9 cellular contexts compared by ENCODE assay signal in genomic region chr6:10658910-10659696, GRCh38. TPM values are rescaled to one million over a fixed set of nuclear protein-coding genes. Genes with fewer than 3 reads are reported as not detected.
DNase-seq lines count a peak whose midpoint lies in the region; ATAC-seq, FAIRE-seq and TF ChIP-seq lines count a peak whose summit lies in the region.
"Had no signal": no experiment of that assay in that cellular context is flagged by ENCODE, and none has a peak within 500 bp of the region (broad histone marks: within the 10 kb centered on the region; RNA-seq: fewer than 3 reads in every experiment).

No MANE protein-coding gene starts in this region.

- H3K27me3 Mint-ChIP-seq in CD14-positive monocyte (ENCODE audit: low read depth in 3 of 3): peaks cover 0 to 6% (median 2%) of the 10 kb centered on the region in 3 donors
- peaks cover 11% of the 10 kb centered on the region for H3K27me3 Mint-ChIP-seq in neural crest cell (ENCODE audit: low read depth)

- H2BK5ac ChIP-seq in H1 (ENCODE audit: low read depth, low read length): no peak overlapping the region

- H2BK20ac ChIP-seq in H1 (ENCODE audit: low read length): no peak overlapping the region

- CTCF ChIA-PET in H1 (lab: Charles Lee; ENCODE audit: partially characterized antibody): interaction anchor here (0.6 to 1.7 kb wide), 7 partner anchors 10 to 149 kb away, joined by 3 to 7 read pairs (median 5); partner anchors contain the start of gene C6orf52

- H2BK120ac ChIP-seq in H1 (replicated peaks; ENCODE audit: low read depth, low read length): no peak overlapping the region

- no peaks in the 10 kb centered on the region for H3K9me3 ChIP-seq in Loucy (ENCODE audit: insufficient read depth, low read depth, low read length)
- H3K9me3 ChIP-seq in H1 (ENCODE audit: insufficient read depth in 2 of 2, low read depth in 1 of 2, low read length in 1 of 2): no peaks in the 10 kb centered on the region
- H3K9me3 ChIP-seq: thyroid gland had no signal

- H3K18ac ChIP-seq in H1 (ENCODE audit: extremely low read depth, low read length): no peak overlapping the region

- TF ChIP-seq RAD21 in H1 (IDR thresholded peaks at IDR 0.05 in 1 of 2, conservative IDR thresholded peaks at IDR 0.05 in 1 of 2; ENCODE audit: low read depth in 2 of 2, low read length in 2 of 2): no peak

- no peak overlapping the region for H2AK5ac ChIP-seq in H1 (ENCODE audit: low read depth, low read length)

- POLR2A ChIA-PET in H1 (lab: Charles Lee; ENCODE audit: partially characterized antibody): interaction anchor here (0.6 to 2.4 kb wide), 14 partner anchors 10 to 1544 kb away, joined by 3 to 8 read pairs (median 4); no protein-coding TSS in a partner anchor

- H4K20me1 ChIP-seq in Loucy (ENCODE audit: insufficient read depth, low read length, poor library complexity, severe bottlenecking) (no peaks in the 10 kb centered on the region), H1 (replicated peaks in 1 of 2; ENCODE audit: control insufficient read depth in 1 of 2, insufficient read depth in 2 of 2, low read length in 2 of 2) (no peaks in the 10 kb centered on the region)

- H3K4me1 ChIP-seq in Loucy (ENCODE audit: insufficient read depth, low read length, poor library complexity, severe bottlenecking) (peaks cover 3% of the 10 kb centered on the region), H1 (replicated peaks in 1 of 4; ENCODE audit: control insufficient read depth in 3 of 4, insufficient read depth in 4 of 4, low read length in 3 of 4) (peaks cover 0 to 3% (median 1%) of the 10 kb centered on the region in 4 experiments; a peak in 3 of 7 replicates)
- H3K4me1 ChIP-seq: thyroid gland had no signal

- H3K79me1 ChIP-seq in H1 (ENCODE audit: low read depth, low read length): no peaks in the 10 kb centered on the region; the same call in 1 of the 2 replicates

- no peak overlapping the region for H4K5ac ChIP-seq in H1 (ENCODE audit: insufficient read length, low read depth, low read length)

- no peak overlapping the region for H3K23ac ChIP-seq in H1 (ENCODE audit: insufficient read length)

- no peak for ATAC-seq in HG02973 (IDR thresholded peaks at IDR 0.05; ENCODE audit: unreplicated experiment)
- no peak for ATAC-seq in GM21367 (IDR thresholded peaks at IDR 0.05; ENCODE audit: unreplicated experiment)

- H3K4me3 ChIP-seq in Loucy (ENCODE audit: low read length, poor library complexity, severe bottlenecking) (peak overlapping the region; percentile 78), H1 (ENCODE audit: extremely low read depth in 1 of 4, insufficient read depth in 2 of 4, low read depth in 3 of 4, low read length in 4 of 4) (peak overlapping the region; percentile 52 to 69 (median 54); a peak in 7 of 8 replicates)
- H3K4me3 ChIP-seq: thyroid gland had no signal

- no peaks in the 10 kb centered on the region for H3K9me2 ChIP-seq in Loucy (replicated peaks; ENCODE audit: low read depth, low read length)

- H3K36me3 ChIP-seq in Loucy (ENCODE audit: insufficient read depth, low read length): no peaks in the 10 kb centered on the region
- H3K36me3 ChIP-seq in H1 (ENCODE audit: control insufficient read depth in 2 of 4, insufficient read depth in 4 of 4, low read length in 3 of 4): no peaks in the 10 kb centered on the region
- H3K36me3 ChIP-seq: thyroid gland had no signal

- H3K79me2 ChIP-seq in Loucy (ENCODE audit: insufficient read depth, low read length) (no peaks in the 10 kb centered on the region), H1 (ENCODE audit: control insufficient read depth in 1 of 2, insufficient read depth in 2 of 2, low read length in 2 of 2) (no peaks in the 10 kb centered on the region)

- H3K4me3 Mint-ChIP-seq in CD14-positive monocyte: peak overlapping the region; percentile 69 to 73
- H3K4me3 Mint-ChIP-seq in neural crest cell: peak overlapping the region; percentile 80

- peaks cover 19% of the 10 kb centered on the region for H3K4me1 Mint-ChIP-seq in CD14-positive monocyte
- H3K4me1 Mint-ChIP-seq in neural crest cell: no peaks in the 10 kb centered on the region

- DNase-seq in CD14-positive monocyte (ENCODE audit: low spot score): no peak
- peak in 1 of 2 experiments; percentile 54 for DNase-seq in H1 (ENCODE audit: low read depth in 1 of 2, low spot score in 2 of 2)
- DNase-seq in neural crest cell (ENCODE audit: low read depth, low spot score): no peak
- DNase-seq in GM12892 (ENCODE audit: insufficient read length): no peak
- no peak for DNase-seq in AG08395 (ENCODE audit: low spot score)

- H3K9me3 Mint-ChIP-seq in CD14-positive monocyte (peaks cover 0 to 13% (median 6%) of the 10 kb centered on the region in 7 donors), neural crest cell (peaks cover 5% of the 10 kb centered on the region)

- peak overlapping the region; percentile 2; the same call in 1 of the 2 replicates for H4K8ac ChIP-seq in H1 (ENCODE audit: extremely low read depth, insufficient read depth, low read length)

- H2BK15ac ChIP-seq in H1 (ENCODE audit: low read length): 0 out of 2 replicates have a peak overlapping the region, but pooled peaks have one; percentile 46

- H3K4ac ChIP-seq in H1 (replicated peaks; ENCODE audit: insufficient read length, low read depth, low read length): no peak overlapping the region

- no peak overlapping the region for H3K56ac ChIP-seq in H1 (replicated peaks; ENCODE audit: insufficient read length, low read depth, low read length)

- peak overlapping the region; percentile 55 for H4K91ac ChIP-seq in H1 (replicated peaks; ENCODE audit: insufficient read length, low read length)

- H3K36me3 Mint-ChIP-seq in CD14-positive monocyte (no peaks in the 10 kb centered on the region), neural crest cell (ENCODE audit: low read depth) (peaks cover 4% of the 10 kb centered on the region)

- H2BK12ac ChIP-seq in H1 (ENCODE audit: low read depth, low read length): peak overlapping the region; percentile 60; the same call in 1 of the 2 replicates

- H2AFZ ChIP-seq in Loucy (ENCODE audit: low read length): peak overlapping the region; percentile 87
- H2AFZ ChIP-seq in H1 (ENCODE audit: low read length): 0 out of 2 replicates have a peak overlapping the region, but pooled peaks have one; percentile 36

- 46% methylated on average over 21 of the region's 24 CpGs; no CpG with 5 or more reads in 1 of the 2 experiments for WGBS in H1 (ENCODE audit: extremely low coverage in 1 of 2, insufficient coverage in 1 of 2, insufficient read length in 1 of 2, insufficient replicate concordance in 2 of 2, low coverage in 1 of 2, low lambda C conversion rate in 2 of 2, missing lambda C conversion rate in 1 of 2), 2 experiments

- H3K9ac ChIP-seq in Loucy (ENCODE audit: low read depth, low read length, poor library complexity, severe bottlenecking): peak overlapping the region; percentile 78
- no peak overlapping the region; a peak in 2 of 7 replicates for H3K9ac ChIP-seq in H1 (replicated peaks in 1 of 4; ENCODE audit: extremely low read depth in 1 of 4, low read depth in 3 of 4, low read length in 3 of 4)

- no peak for TF ChIP-seq POLR2A in H1 (IDR thresholded peaks at IDR 0.05; ENCODE audit: control extremely low read depth in 1 of 2, low read depth in 2 of 2, low read length in 2 of 2)
- TF ChIP-seq POLR2A in GM12892 (IDR thresholded peaks at IDR 0.05; ENCODE audit: low read depth, low read length): no peak

- H3K14ac ChIP-seq in H1 (ENCODE audit: insufficient read length): no peak overlapping the region

- no peaks in the 10 kb centered on the region for H3F3A ChIP-seq in Loucy (ENCODE audit: low read depth)

- intact Hi-C loops in CD14-positive monocyte (cut with micrococcal nuclease): no loop called here

- FAIRE-seq in H1 (lab: Jason Lieb, UNC) (no peak), GM12892 (lab: Jason Lieb, UNC) (no peak)

- H3K27ac ChIP-seq in H1 (ENCODE audit: low read depth, low read length): no peak overlapping the region
- H3K27ac ChIP-seq: thyroid gland had no signal

- peaks cover 6% of the 10 kb centered on the region; the same call in 1 of the 2 replicates for H3K23me2 ChIP-seq in H1 (ENCODE audit: low read depth, low read length)

- H3K4me2 ChIP-seq in Loucy (ENCODE audit: low read depth, low read length, poor library complexity, severe bottlenecking) (peak overlapping the region; percentile 75), H1 (ENCODE audit: insufficient read depth in 1 of 2, low read depth in 2 of 2, low read length in 2 of 2) (peak overlapping the region; percentile 79)

- TF ChIP-seq CTCF in CD14-positive monocyte (IDR thresholded peaks at IDR 0.05) (no peak), Loucy (conservative IDR thresholded peaks at IDR 0.05; ENCODE audit: low read length) (no peak), H1 (IDR thresholded peaks at IDR 0.05; ENCODE audit: control extremely low read depth in 1 of 3, insufficient read depth in 1 of 3, low read depth in 1 of 3, low read length in 3 of 3) (no peak), neural crest cell (conservative IDR thresholded peaks at IDR 0.05) (no peak)

- H3K27me3 ChIP-seq in Loucy (ENCODE audit: insufficient read depth, low read length, poor library complexity, severe bottlenecking) (no peaks in the 10 kb centered on the region), H1 (replicated peaks in 1 of 4; ENCODE audit: control insufficient read depth in 3 of 4, extremely low read depth in 1 of 4, insufficient read depth in 3 of 4, low read length in 3 of 4) (peaks cover 0 to 5% (median 2%) of the 10 kb centered on the region in 4 experiments; a peak in 3 of 7 replicates)
- H3K27me3 ChIP-seq: thyroid gland had no signal

- no peak for TF ChIP-seq EP300 in H1 (IDR thresholded peaks at IDR 0.05; ENCODE audit: borderline replicate concordance in 1 of 2, low read depth in 2 of 2, low read length in 2 of 2)

- H3K27ac Mint-ChIP-seq in CD14-positive monocyte (peak overlapping the region in 3 of 7 donors; percentile 21 to 73 (median 31)), neural crest cell (ENCODE audit: unreplicated experiment) (no peak overlapping the region)

RNA-seq across cellular contexts. Expression of gene C6orf52, which starts 35.3 kb away (rescaled TPM):
- polyA plus RNA-seq in CD14-positive monocyte: 1 to 10 TPM in 1 of 2 donors, not detected in 1; 1.9 TPM
- total RNA-seq in H1 (2021; fragmentation: NEBNext Ultra II Directional; extraction: Animal tissue kit (Norgen Biotek cat#: 25700)): 1.1 and 1.5 TPM in 2 replicates
- polyA plus RNA-seq in H1 (2011; rRNA removed): 1.5 and 3.1 TPM in 2 replicates
- polyA plus RNA-seq in H1 (2011; cell fraction: cytosol; rRNA removed): 2.4 TPM
- 0.78 TPM for polyA plus RNA-seq in H1 (2011; cell fraction: nucleus; rRNA removed)
- 1.4 to 2.0 TPM (median 1.7 TPM) in 4 replicates for polyA plus RNA-seq in H1 (2012, experiment 1 of 2)
- 1.9 TPM for polyA plus RNA-seq in H1 (2012, experiment 2 of 2)
- 3.5 TPM for polyA plus RNA-seq in H1 (2013, experiment 1 of 2)
- 2.7 TPM for polyA plus RNA-seq in H1 (2013, experiment 2 of 2)
- 0.63 TPM in 1 of 2 replicates, not detected in the other for polyA minus RNA-seq in H1 (2011; rRNA and poly(A)+ RNA removed)
- polyA minus RNA-seq in H1 (2011; cell fraction: cytosol; rRNA and poly(A)+ RNA removed): not detected
- polyA minus RNA-seq in H1 (2011; cell fraction: nucleus; rRNA and poly(A)+ RNA removed): not detected
- total RNA-seq in neural crest cell: 5.3 and 8.2 TPM in 2 replicates
- polyA plus RNA-seq in GM12892 (2012; ENCODE audit: missing spikeins): 1.6 TPM
- total RNA-seq: thyroid gland had no signal

RNA-seq across cellular contexts. Expression of gene PAK1IP1, which starts 35.7 kb away (rescaled TPM):
- polyA plus RNA-seq in CD14-positive monocyte: 10 to 100 TPM; 11.7 to 13.3 TPM
- 43.6 and 46.4 TPM in 2 replicates for total RNA-seq in H1 (2021; fragmentation: NEBNext Ultra II Directional; extraction: Animal tissue kit (Norgen Biotek cat#: 25700))
- polyA plus RNA-seq in H1 (2011; rRNA removed): 13.2 and 19.7 TPM in 2 replicates
- polyA plus RNA-seq in H1 (2011; cell fraction: cytosol; rRNA removed): 29.5 TPM
- polyA plus RNA-seq in H1 (2011; cell fraction: nucleus; rRNA removed): 9.4 TPM
- 27.5 to 47.3 TPM (median 30.5 TPM) in 4 replicates for polyA plus RNA-seq in H1 (2012, experiment 1 of 2)
- 4.3 TPM for polyA plus RNA-seq in H1 (2012, experiment 2 of 2)
- polyA plus RNA-seq in H1 (2013, experiment 1 of 2): 61.5 TPM
- polyA plus RNA-seq in H1 (2013, experiment 2 of 2): 61.8 TPM
- polyA minus RNA-seq in H1 (2011; rRNA and poly(A)+ RNA removed): 13.7 and 16.1 TPM in 2 replicates
- polyA minus RNA-seq in H1 (2011; cell fraction: cytosol; rRNA and poly(A)+ RNA removed): 9.0 TPM
- polyA minus RNA-seq in H1 (2011; cell fraction: nucleus; rRNA and poly(A)+ RNA removed): 14.9 TPM
- 21.6 and 25.4 TPM in 2 replicates for total RNA-seq in neural crest cell
- 31.9 TPM for polyA plus RNA-seq in GM12892 (2012; ENCODE audit: missing spikeins)
